18 cellular contexts compared by ENCODE assay signal in genomic region chrX:153870288-153870690, GRCh38. TPM values are rescaled to one million over a fixed set of nuclear protein-coding genes. Genes with fewer than 3 reads are reported as not detected.
DNase-seq lines count a peak whose midpoint lies in the region; ATAC-seq, FAIRE-seq and TF ChIP-seq lines count a peak whose summit lies in the region.
"Had no signal": no experiment of that assay in that cellular context is flagged by ENCODE, and none has a peak within 500 bp of the region (broad histone marks: within the 10 kb centered on the region; RNA-seq: fewer than 3 reads in every experiment).

No MANE protein-coding gene starts in this region.

- in situ Hi-C loops in GM12878 (cut with MboI), result no loop called here
- in situ Hi-C loops in gastrocnemius medialis (cut with MboI; ENCODE audit: low sequenced_read_pairs in 4 of 4), result no loop called here

- RAD21 ChIA-PET in GM12878 (lab: Charles Lee; ENCODE audit: unreplicated experiment), result no interaction called here

- no peaks in the 10 kb centered on the region for H3K4me1 ChIP-seq in GM12878 (ENCODE audit: control insufficient read depth, insufficient read depth, low read length)
- H3K4me1 ChIP-seq in stomach, result no peaks in the 10 kb centered on the region
- H3K4me1 ChIP-seq in gastrocnemius medialis, result no peaks in the 10 kb centered on the region

- no peak overlapping the region for H3K4me3 Mint-ChIP-seq in activated T-cell treated with anti-CD3 and anti-CD28 coated beads, Interleukin-2, amount 50 U/mL, for 4 hours
- H3K4me3 Mint-ChIP-seq: CD4-positive, CD25-positive, alpha-beta regulatory T cell; GM23338; H9 had no signal

- FAIRE-seq in GM12891 (lab: Jason Lieb, UNC) (no peak), GM12878 (lab: Jason Lieb, UNC) (no peak)

- intact Hi-C loops in GM12878 (cut with micrococcal nuclease; ENCODE audit: unreplicated experiment) (no loop called here), posterior vena cava (cut with DNase I) (no loop called here), stomach (cut with DNase I; ENCODE audit: low total_unique reads) (no loop called here), gastrocnemius medialis (cut with DNase I; ENCODE audit: low total_unique reads) (no loop called here)

- no peak for TF ChIP-seq POLR2A in GM12891 (IDR thresholded peaks at IDR 0.05; ENCODE audit: low read depth, low read length)
- no peak for TF ChIP-seq POLR2A in GM12878 (IDR thresholded peaks at IDR 0.05; ENCODE audit: low read depth, low read length)
- no peak for TF ChIP-seq POLR2A in stomach (IDR thresholded peaks at IDR 0.05)
- TF ChIP-seq POLR2A in gastrocnemius medialis (IDR thresholded peaks at IDR 0.05), result no peak

- 29% methylated on average over 11 of the region's 11 CpGs for WGBS in GM12878 (ENCODE audit: insufficient coverage, insufficient replicate concordance, low lambda C conversion rate, missing lambda C conversion rate)
- WGBS in stomach, 5 donors, result 66 to 78% (median 77%) methylated on average over 9 to 11 of the region's 11 CpGs; no CpG with 5 or more reads in 1 of the 5 donors

- no peaks in the 10 kb centered on the region for H3K79me2 ChIP-seq in GM12878 (ENCODE audit: control insufficient read depth, insufficient read depth, low read length)

- POLR2A ChIA-PET in GM12878 (lab: Charles Lee), result no interaction called here

- H4K20me1 ChIP-seq in GM12878 (ENCODE audit: control insufficient read depth, insufficient read depth), result no peaks in the 10 kb centered on the region

- H3K4me3 ChIP-seq in GM12878 (no peak overlapping the region), stomach (no peak overlapping the region), gastrocnemius medialis (no peak overlapping the region)
- H3K4me3 ChIP-seq: BLaER1 treated with 17β-estradiol and CSF1 and Interleukin-3, amounts not matched to agents 10 nM and 100 nM; GM23338 had no signal

- H3K27me3 Mint-ChIP-seq in activated T-cell treated with anti-CD3 and anti-CD28 coated beads, Interleukin-2, amount 50 U/mL, for 4 hours (ENCODE audit: low read depth), result peaks cover 5% of the 10 kb centered on the region

- H3K36me3 ChIP-seq in GM12878 (ENCODE audit: control insufficient read depth in 2 of 2, insufficient read depth in 2 of 2, low read length in 1 of 2) (no peaks in the 10 kb centered on the region), stomach (no peaks in the 10 kb centered on the region), gastrocnemius medialis (no peaks in the 10 kb centered on the region)

- DNase-seq in activated T-cell treated with anti-CD3 and anti-CD28 coated beads, Interleukin-2, amount 50 U/mL, for 1 hour, result peak; percentile 7
- no peak for DNase-seq in activated T-cell treated with anti-CD3 and anti-CD28 coated beads, Interleukin-2, amount 50 U/mL, for 4 hours
- DNase-seq in GM12891 (ENCODE audit: insufficient read length, low spot score) (peak; percentile 9), GM12878 (ENCODE audit: low read depth, low spot score) (no peak), posterior vena cava (ENCODE audit: low spot score) (peak; percentile 73), stomach (no peak), gastrocnemius medialis (no peak)
- DNase-seq: AML-193; Calu3; CD4-positive, CD25-positive, alpha-beta regulatory T cell; DMS 273 treated with DMSO at 0.1 percent for 48 hours; H9 had no signal

- peaks cover 2% of the 10 kb centered on the region in 2 experiments; a peak in 2 of 4 replicates for H3K27me3 ChIP-seq in GM12878 (replicated peaks in 1 of 2; ENCODE audit: control insufficient read depth in 2 of 2, insufficient read depth in 2 of 2, low read length in 1 of 2)
- H3K27me3 ChIP-seq in stomach, result peaks cover 0 to 37% (median 19%) of the 10 kb centered on the region in 3 donors
- H3K27me3 ChIP-seq in gastrocnemius medialis, result no peaks in the 10 kb centered on the region

- H3K4me1 Mint-ChIP-seq in activated T-cell treated with anti-CD3 and anti-CD28 coated beads, Interleukin-2, amount 50 U/mL, for 4 hours (ENCODE audit: low read depth), result no peaks in the 10 kb centered on the region

- no TSS peak for BruUV-seq in GM12878 (replicated peaks; lab: Mats Ljungman, UMichigan)

- H3K36me3 Mint-ChIP-seq in activated T-cell treated with anti-CD3 and anti-CD28 coated beads, Interleukin-2, amount 50 U/mL, for 4 hours (ENCODE audit: insufficient read depth), result no peaks in the 10 kb centered on the region
- H3K36me3 Mint-ChIP-seq: CD4-positive, CD25-positive, alpha-beta regulatory T cell had no signal

- TF ChIP-seq EP300 in GM12878 (IDR thresholded peaks at IDR 0.05; ENCODE audit: borderline replicate concordance in 1 of 2, control insufficient read depth in 1 of 2, low read depth in 2 of 2, low read length in 2 of 2), result no peak
- TF ChIP-seq EP300 in stomach (IDR thresholded peaks at IDR 0.05), result no peak

- H3K27ac ChIP-seq in GM12878 (ENCODE audit: control insufficient read depth, insufficient read depth) (no peak overlapping the region), stomach (no peak overlapping the region), gastrocnemius medialis (no peak overlapping the region)
- H3K27ac ChIP-seq: 22Rv1; BLaER1 treated with 17β-estradiol and CSF1 and Interleukin-3, amounts not matched to agents 10 nM and 100 nM; HL-60 had no signal

- H3K4me2 ChIP-seq in GM12878 (ENCODE audit: control insufficient read depth, insufficient read depth), result no peak overlapping the region
- H3K4me2 ChIP-seq: GM23338 had no signal

- TF ChIP-seq CTCF in GM12878 (IDR thresholded peaks at IDR 0.05 in 2 of 3, conservative IDR thresholded peaks at IDR 0.05 in 1 of 3; ENCODE audit: control insufficient read depth in 2 of 3, extremely low read depth in 1 of 3, insufficient read depth in 1 of 3, low read depth in 3 of 3, low read length in 3 of 3), result no peak
- TF ChIP-seq CTCF in stomach (IDR thresholded peaks at IDR 0.05), result no peak
- TF ChIP-seq CTCF in gastrocnemius medialis (IDR thresholded peaks at IDR 0.05 in 4 of 5, conservative IDR thresholded peaks at IDR 0.05 in 1 of 5), result no peak

- H3K9me3 ChIP-seq in GM12878 (replicated peaks; ENCODE audit: control insufficient read depth, insufficient read depth, low read length) (no peaks in the 10 kb centered on the region), stomach (peaks cover 0 to 5% (median 0%) of the 10 kb centered on the region in 4 donors), gastrocnemius medialis (no peaks in the 10 kb centered on the region)

- CTCF ChIA-PET in GM12878 (lab: Yijun Ruan, JAX), result no interaction called here

- no peak overlapping the region for H2AFZ ChIP-seq in GM12878 (ENCODE audit: control insufficient read depth, low read depth, low read length)
- H2AFZ ChIP-seq: GM23338 had no signal

- SMC1A ChIA-PET in GM12878 (lab: Charles Lee; ENCODE audit: uncharacterized antibody, unreplicated experiment), result no interaction called here

- TF ChIP-seq RAD21 in GM12878 (IDR thresholded peaks at IDR 0.05; ENCODE audit: insufficient read depth, low read depth, low read length), result no peak

- no peaks in the 10 kb centered on the region for H3K9me3 Mint-ChIP-seq in activated T-cell treated with anti-CD3 and anti-CD28 coated beads, Interleukin-2, amount 50 U/mL, for 4 hours
- H3K9me3 Mint-ChIP-seq: GM23338 had no signal

- no peak overlapping the region for H3K9ac ChIP-seq in GM12878 (ENCODE audit: control insufficient read depth, insufficient read depth, low read length)
- H3K9ac ChIP-seq: BLaER1 treated with 17β-estradiol and CSF1 and Interleukin-3, amounts not matched to agents 10 nM and 100 nM had no signal

- no peak for ATAC-seq in activated T-cell treated with anti-CD3 and anti-CD28 coated beads, Interleukin-2, amount 50 U/mL, for 4 hours
- ATAC-seq in GM12878 (no peak), gastrocnemius medialis (no peak), GM21515 (IDR thresholded peaks at IDR 0.05; ENCODE audit: unreplicated experiment) (no peak)

RNA-seq across cellular contexts. Expression of gene L1CAM, which starts 15.7 kb away (rescaled TPM):
- under 1 TPM; 0.14 to 0.46 (median 0.34) TPM for total RNA-seq in activated T-cell treated with anti-CD3 and anti-CD28 coated beads, Interleukin-2, amount 50 U/mL, for 4 hours
- 0.36 TPM for polyA plus RNA-seq in GM12891 (2012; ENCODE audit: low read depth, missing spikeins)
- total RNA-seq in GM12878 (2013; cell fraction: nucleolus; rRNA removed), result 1.4 and 1.9 TPM in 2 replicates
- total RNA-seq in GM12878 (2014; rRNA removed) (not detected in 2 replicates), GM12878 (2014; rRNA removed; fragmentation: Illumina TruSeq; extraction: Trizol) (not detected in 2 replicates), GM12878 (2021) (0.24 and 0.64 TPM in 2 replicates), posterior vena cava (1 to 10 TPM; 3.8 to 4.4 TPM), stomach (10 to 100 TPM in 1 of 5 donors, 1 to 10 TPM in 3, under 1 TPM in 1; under 0.01 to 19.1 (median 2.8) TPM), gastrocnemius medialis (under 1 TPM; 0.05 to 0.62 (median 0.48) TPM)
- polyA plus RNA-seq in GM12878 (2011; ENCODE audit: low read depth), result 0.05 TPM
- polyA plus RNA-seq in GM12878 (2011; rRNA removed) (0.12 and 0.22 TPM in 2 replicates), GM12878 (2014; fragmentation: Illumina TruSeq; extraction: Trizol) (not detected in 2 replicates), GM12878 (2014; fragmentation: Nextera tagmentation; extraction: Ambion mirVana) (not detected), GM12878 (2014; rRNA removed) (0.01 TPM in 1 of 2 replicates, not detected in the other), GM12878 (2016; fragmentation: Nextera tagmentation; extraction: Ambion mirVana) (under 1 TPM; 0.05 to 0.09 TPM), stomach (1 to 10 TPM in 1 of 3 donors, under 1 TPM in 2; 0.62 to 3.1 (median 0.76) TPM)
- polyA plus RNA-seq in GM12878 (2011; cell fraction: cytosol; rRNA removed), result 0.07 TPM in 2 replicates
- 0.35 and 1.1 TPM in 2 replicates for polyA plus RNA-seq in GM12878 (2011; cell fraction: nucleus; rRNA removed)
- polyA plus RNA-seq in GM12878 (2012), result 0.05 and 0.20 TPM in 2 replicates
- polyA minus RNA-seq in GM12878 (2011; rRNA and poly(A)+ RNA removed), result 0.37 TPM in 1 of 2 replicates, not detected in the other
- polyA minus RNA-seq in GM12878 (2011; cell fraction: cytosol; rRNA and poly(A)+ RNA removed), result 0.62 and 0.80 TPM in 2 replicates
- 0.48 TPM in 2 replicates for polyA minus RNA-seq in GM12878 (2011; cell fraction: nucleus; rRNA and poly(A)+ RNA removed)

RNA-seq across cellular contexts. Expression of gene AVPR2, which starts 34.2 kb away (rescaled TPM):
- total RNA-seq in activated T-cell treated with anti-CD3 and anti-CD28 coated beads, Interleukin-2, amount 50 U/mL, for 4 hours, result not detected
- 0.44 TPM for polyA plus RNA-seq in GM12891 (2012; ENCODE audit: low read depth, missing spikeins)
- total RNA-seq in GM12878 (2013; cell fraction: nucleolus; rRNA removed), result not detected in 2 replicates
- total RNA-seq in GM12878 (2014; rRNA removed) (not detected in 2 replicates), GM12878 (2014; rRNA removed; fragmentation: Illumina TruSeq; extraction: Trizol) (not detected in 2 replicates), GM12878 (2021) (not detected in 2 replicates), posterior vena cava (1 to 10 TPM; 1.4 to 2.0 TPM), stomach (under 1 TPM in 1 of 5 donors, not detected in 4; 0.37 TPM), gastrocnemius medialis (1 to 10 TPM; 1.5 to 3.8 (median 2.0) TPM)
- polyA plus RNA-seq in GM12878 (2011; ENCODE audit: low read depth), result not detected
- polyA plus RNA-seq in GM12878 (2011; rRNA removed) (not detected in 2 replicates), GM12878 (2014; fragmentation: Illumina TruSeq; extraction: Trizol) (not detected in 2 replicates), GM12878 (2014; fragmentation: Nextera tagmentation; extraction: Ambion mirVana) (not detected), GM12878 (2014; rRNA removed) (not detected in 2 replicates), GM12878 (2016; fragmentation: Nextera tagmentation; extraction: Ambion mirVana) (under 1 TPM; 0.12 to 0.37 TPM), stomach (1 to 10 TPM in 2 of 3 donors, under 1 TPM in 1; 0.19 to 1.4 (median 1.1) TPM)
- 0.03 and 0.07 TPM in 2 replicates for polyA plus RNA-seq in GM12878 (2011; cell fraction: cytosol; rRNA removed)
- 0.43 and 0.44 TPM in 2 replicates for polyA plus RNA-seq in GM12878 (2011; cell fraction: nucleus; rRNA removed)
- polyA plus RNA-seq in GM12878 (2012), result 0.14 and 0.54 TPM in 2 replicates
- polyA minus RNA-seq in GM12878 (2011; rRNA and poly(A)+ RNA removed), result not detected in 2 replicates
- not detected in 2 replicates for polyA minus RNA-seq in GM12878 (2011; cell fraction: cytosol; rRNA and poly(A)+ RNA removed)
- polyA minus RNA-seq in GM12878 (2011; cell fraction: nucleus; rRNA and poly(A)+ RNA removed), result not detected in 2 replicates
- total RNA-seq: Calu3; CD4-positive, CD25-positive, alpha-beta regulatory T cell; Daoy; GM23338; H9 had no signal
- polyA plus RNA-seq: CD4-positive, CD25-positive, alpha-beta regulatory T cell; GM23338 had no signal

RNA-seq across cellular contexts. Expression of gene PDZD4, which starts 39.9 kb away (rescaled TPM):
- 1 to 10 TPM in 2 of 3 donors, under 1 TPM in 1; 0.81 to 1.4 (median 1.4) TPM for total RNA-seq in activated T-cell treated with anti-CD3 and anti-CD28 coated beads, Interleukin-2, amount 50 U/mL, for 4 hours
- polyA plus RNA-seq in GM12891 (2012; ENCODE audit: low read depth, missing spikeins), result 0.03 TPM
- not detected in 2 replicates for total RNA-seq in GM12878 (2013; cell fraction: nucleolus; rRNA removed)
- not detected in 2 replicates for total RNA-seq in GM12878 (2014; rRNA removed)
- total RNA-seq in GM12878 (2014; rRNA removed; fragmentation: Illumina TruSeq; extraction: Trizol), result not detected in 2 replicates
- total RNA-seq in GM12878 (2021), result 0.15 TPM in 1 of 2 replicates, not detected in the other
- polyA plus RNA-seq in GM12878 (2011; ENCODE audit: low read depth), result not detected
- not detected in 2 replicates for polyA plus RNA-seq in GM12878 (2011; rRNA removed)
- 0.01 and 0.12 TPM in 2 replicates for polyA plus RNA-seq in GM12878 (2011; cell fraction: cytosol; rRNA removed)
- 0.16 TPM in 2 replicates for polyA plus RNA-seq in GM12878 (2011; cell fraction: nucleus; rRNA removed)
- polyA plus RNA-seq in GM12878 (2012), result 0.03 TPM in 1 of 2 replicates, not detected in the other
- 0.01 TPM in 1 of 2 replicates, not detected in the other for polyA plus RNA-seq in GM12878 (2014; fragmentation: Illumina TruSeq; extraction: Trizol)
- not detected for polyA plus RNA-seq in GM12878 (2014; fragmentation: Nextera tagmentation; extraction: Ambion mirVana)
- polyA plus RNA-seq in GM12878 (2014; rRNA removed), result 0.05 TPM in 1 of 2 replicates, not detected in the other
- under 1 TPM in 1 of 2 experiments, not detected in 1; 0.04 TPM for polyA plus RNA-seq in GM12878 (2016; fragmentation: Nextera tagmentation; extraction: Ambion mirVana)
- not detected in 2 replicates for polyA minus RNA-seq in GM12878 (2011; rRNA and poly(A)+ RNA removed)
- polyA minus RNA-seq in GM12878 (2011; cell fraction: cytosol; rRNA and poly(A)+ RNA removed), result not detected in 2 replicates
- polyA minus RNA-seq in GM12878 (2011; cell fraction: nucleus; rRNA and poly(A)+ RNA removed), result not detected in 2 replicates
- total RNA-seq in posterior vena cava, result 10 to 100 TPM; 21.0 to 22.9 TPM
- 10 to 100 TPM in 1 of 5 donors, 1 to 10 TPM in 4; 4.6 to 11.1 (median 6.7) TPM for total RNA-seq in stomach
- polyA plus RNA-seq in stomach, result 1 to 10 TPM; 2.1 to 5.5 (median 3.4) TPM
- 1 to 10 TPM in 2 of 4 donors, under 1 TPM in 2; 0.59 to 2.2 (median 1.4) TPM for total RNA-seq in gastrocnemius medialis
- polyA plus RNA-seq: CD4-positive, CD25-positive, alpha-beta regulatory T cell had no signal

RNA-seq across cellular contexts. Expression of gene ARHGAP4, which starts 55.8 kb away (rescaled TPM):
- 100 to 1,000 TPM in 2 of 3 donors, 10 to 100 TPM in 1; 96.7 to 128 (median 108) TPM for total RNA-seq in activated T-cell treated with anti-CD3 and anti-CD28 coated beads, Interleukin-2, amount 50 U/mL, for 4 hours
- polyA plus RNA-seq in GM12891 (2012; ENCODE audit: low read depth, missing spikeins), result 57.8 TPM
- total RNA-seq in GM12878 (2013; cell fraction: nucleolus; rRNA removed), result 91.6 and 99.6 TPM in 2 replicates
- total RNA-seq in GM12878 (2014; rRNA removed) (77.1 and 92.8 TPM in 2 replicates), GM12878 (2014; rRNA removed; fragmentation: Illumina TruSeq; extraction: Trizol) (19.0 and 19.5 TPM in 2 replicates), GM12878 (2021) (112 and 120 TPM in 2 replicates), posterior vena cava (10 to 100 TPM; 36.3 to 47.1 TPM), stomach (10 to 100 TPM; 18.5 to 93.9 (median 67.7) TPM), gastrocnemius medialis (10 to 100 TPM in 1 of 4 donors, 1 to 10 TPM in 3; 2.6 to 10.7 (median 4.4) TPM)
- polyA plus RNA-seq in GM12878 (2011; ENCODE audit: low read depth), result 15.0 TPM
- polyA plus RNA-seq in GM12878 (2011; rRNA removed) (8.5 and 22.0 TPM in 2 replicates), GM12878 (2014; fragmentation: Illumina TruSeq; extraction: Trizol) (2.2 and 14.6 TPM in 2 replicates), GM12878 (2014; fragmentation: Nextera tagmentation; extraction: Ambion mirVana) (1 to 10 TPM in 1 of 2 experiments, under 1 TPM in 1; 0.71 to 6.0 TPM), GM12878 (2014; rRNA removed) (102 and 116 TPM in 2 replicates), GM12878 (2016; fragmentation: Nextera tagmentation; extraction: Ambion mirVana) (10 to 100 TPM; 66.6 to 81.6 TPM), stomach (10 to 100 TPM; 24.9 to 35.5 (median 25.2) TPM)
- polyA plus RNA-seq in GM12878 (2011; cell fraction: cytosol; rRNA removed), result 33.8 and 45.0 TPM in 2 replicates
- polyA plus RNA-seq in GM12878 (2011; cell fraction: nucleus; rRNA removed), result 299 and 365 TPM in 2 replicates
- polyA plus RNA-seq in GM12878 (2012), result 51.0 and 62.3 TPM in 2 replicates
- 9.7 and 37.3 TPM in 2 replicates for polyA minus RNA-seq in GM12878 (2011; rRNA and poly(A)+ RNA removed)
- polyA minus RNA-seq in GM12878 (2011; cell fraction: cytosol; rRNA and poly(A)+ RNA removed), result 23.3 and 31.5 TPM in 2 replicates
- 47.1 and 68.5 TPM in 2 replicates for polyA minus RNA-seq in GM12878 (2011; cell fraction: nucleus; rRNA and poly(A)+ RNA removed)

Comparison
In these comparisons a context has a peak if more than half of its experiments do, and no peak if none do; other contexts are left out.
1. DNase-seq: peak in activated T-cell treated with anti-CD3 and anti-CD28 coated beads, Interleukin-2, amount 50 U/mL, for 1 hour (single experiment), GM12891 (single experiment) and posterior vena cava (single experiment); none in activated T-cell treated with anti-CD3 and anti-CD28 coated beads, Interleukin-2, amount 50 U/mL, for 4 hours (single experiment), GM12878 (single experiment), stomach (single experiment) and gastrocnemius medialis (0 of 2).